ENCODE assay signal across 14 cellular contexts in the genomic region with DNA sequence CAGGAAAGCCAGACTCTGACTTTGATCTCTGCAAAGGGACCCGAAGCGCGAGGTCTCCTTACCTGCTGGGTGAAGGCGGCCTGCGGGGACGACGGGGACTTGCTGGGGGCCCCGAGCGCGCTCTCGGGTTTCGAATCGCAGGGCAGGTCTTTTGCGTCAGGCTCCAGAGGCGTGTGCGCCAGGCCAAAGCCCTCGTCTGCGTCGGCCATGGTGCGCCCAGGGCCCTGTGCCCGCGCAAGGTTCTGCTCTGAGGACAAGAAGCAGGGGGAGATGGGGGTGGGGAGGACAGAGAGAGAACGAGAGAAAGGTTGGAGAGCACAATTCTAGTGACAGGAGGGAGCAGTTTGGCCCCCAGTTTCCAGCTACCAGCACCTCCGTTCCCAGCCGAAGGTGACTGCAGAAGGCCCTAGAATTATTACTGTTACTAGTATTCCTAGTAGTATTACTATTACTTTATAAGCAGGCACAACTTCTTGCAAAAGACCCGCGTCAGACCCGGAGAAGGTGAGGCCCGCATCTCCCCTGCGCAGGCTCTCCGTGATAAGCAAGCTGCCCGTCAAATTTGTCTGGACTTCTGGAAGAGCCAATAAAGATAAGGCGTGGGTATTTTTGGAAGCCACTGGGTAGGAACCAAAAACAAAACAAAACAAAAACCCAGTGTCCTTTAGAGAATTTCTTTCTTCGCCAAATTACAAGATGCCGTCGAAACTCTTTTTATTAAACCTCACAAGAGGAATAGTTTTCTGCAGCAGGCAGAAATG. TPM values are rescaled to one million over a fixed set of nuclear protein-coding genes. Genes with fewer than 3 reads are reported as not detected.
A peak's percentile ranks its signal among the peaks of the same experiment; 100 is the strongest.
DNase-seq lines count a peak whose midpoint lies in the region; ATAC-seq and TF ChIP-seq lines count a peak whose summit lies in the region.
"Had no signal": no experiment of that assay in that cellular context is flagged by ENCODE, and none has a peak within 500 bp of the region (broad histone marks: within the 10 kb centered on the region; RNA-seq: fewer than 3 reads in every experiment).

No MANE protein-coding gene starts in this region.

- no peaks in the 10 kb centered on the region for H3K9me3 ChIP-seq in heart left ventricle
- H3K9me3 ChIP-seq: thyroid gland had no signal

- DNase-seq in ELF-1 (ENCODE audit: low read depth, low spot score) (peak; percentile 65), NCI-H510A treated with DMSO at 0.1 percent for 48 hours (lab: John Stamatoyannopoulos, UW) (peak; percentile 72), heart left ventricle (peak; percentile 55 to 81 (median 71)), posterior vena cava (ENCODE audit: low spot score) (peak; percentile 68), NCI-H446 treated with DMSO at 0.1 percent for 48 hours (lab: John Stamatoyannopoulos, UW) (no peak), GM03348 (ENCODE audit: low spot score) (no peak), NCI-H2029 treated with DMSO at 0.1 percent for 48 hours (lab: John Stamatoyannopoulos, UW) (no peak), NCI-H146 treated with DMSO at 0.1 percent for 48 hours (lab: John Stamatoyannopoulos, UW; ENCODE audit: unreplicated experiment) (no peak)
- DNase-seq: activated naive CD4-positive, alpha-beta T cell; effector memory CD4-positive, alpha-beta T cell had no signal

- peaks cover 0 to 12% (median 0%) of the 10 kb centered on the region in 9 donors for H3K36me3 ChIP-seq in heart left ventricle
- H3K36me3 ChIP-seq: thyroid gland had no signal

- 17 to 38% (median 25%) methylated on average over 36 of the region's 36 CpGs for WGBS in heart left ventricle, 4 donors

- no peak for TF ChIP-seq CTCF in heart left ventricle (IDR thresholded peaks at IDR 0.05)

- peaks cover 0 to 98% (median 3%) of the 10 kb centered on the region in 9 donors for H3K27me3 ChIP-seq in heart left ventricle

- peak; percentile 67 to 72 (median 68) for ATAC-seq in heart left ventricle

- peaks cover 0 to 45% (median 7%) of the 10 kb centered on the region in 12 donors for H3K4me1 ChIP-seq in heart left ventricle

- peak overlapping the region; percentile 33 to 88 (median 66) for H3K4me3 ChIP-seq in heart left ventricle
- H3K4me3 ChIP-seq: thyroid gland had no signal

- intact Hi-C loops in heart left ventricle (cut with DNase I) (loop anchor here in 4 of 10 donors (5.0 to 10.0 kb wide), 4 partner anchors 42 to 71 kb away; no protein-coding TSS in a partner anchor), posterior vena cava (cut with DNase I) (no loop called here)

- H3K27ac ChIP-seq in heart left ventricle = peak overlapping the region; percentile 74 to 96 (median 91)
- H3K27ac ChIP-seq: C4-2B, thyroid gland had no signal

- TF ChIP-seq POLR2A in heart left ventricle (IDR thresholded peaks at IDR 0.05) = no peak

RNA-seq across cellular contexts. Expression of a gene that starts 2.1 kb away (rescaled TPM):
- 10 to 100 TPM; 33.6 to 74.5 (median 44.9) TPM for total RNA-seq in heart left ventricle
- 10 to 100 TPM in 1 of 2 donors, 1 to 10 TPM in 1; 8.1 to 21.3 TPM for polyA plus RNA-seq in heart left ventricle
- not detected for total RNA-seq in posterior vena cava
- total RNA-seq: kidney epithelial cell, OCI-LY7 had no signal

Comparison
In these comparisons a context has a peak if more than half of its experiments do, and no peak if none do; other contexts are left out.
1. DNase-seq: peak in ELF-1 (single experiment), NCI-H510A treated with DMSO at 0.1 percent for 48 hours (single experiment), heart left ventricle (5 of 5) and posterior vena cava (single experiment); none in NCI-H446 treated with DMSO at 0.1 percent for 48 hours (single experiment), GM03348 (single experiment), NCI-H2029 treated with DMSO at 0.1 percent for 48 hours (single experiment) and NCI-H146 treated with DMSO at 0.1 percent for 48 hours (single experiment).
2. RNA of a gene that starts 2.1 kb away (total RNA-seq): 33.6 to 74.5 TPM in heart left ventricle; not detected in posterior vena cava; every median in the first group is over 10 times any median in the second.